Comparison of ENCODE assay signal across 10 cellular contexts in genomic region chr17:75090871-75091854, GRCh38. TPM values are rescaled to one million over a fixed set of nuclear protein-coding genes. Genes with fewer than 3 reads are reported as not detected.
DNase-seq lines count a peak whose midpoint lies in the region; ATAC-seq and TF ChIP-seq lines count a peak whose summit lies in the region.
"Had no signal": no experiment of that assay in that cellular context is flagged by ENCODE, and none has a peak within 500 bp of the region (broad histone marks: within the 10 kb centered on the region; RNA-seq: fewer than 3 reads in every experiment).

No MANE protein-coding gene starts in this region.

- peak overlapping the region; percentile 77 to 91 for H3K27ac ChIP-seq in breast epithelium
- H3K27ac ChIP-seq in mucosa of rectum (ENCODE audit: low read depth in 2 of 2, low read length in 2 of 2), result peak overlapping the region; percentile 95 to 96

- TF ChIP-seq CTCF in breast epithelium (IDR thresholded peaks at IDR 0.05), result no peak

- DNase-seq in breast epithelium (ENCODE audit: low spot score in 2 of 2) (peak in 1 of 2 donors; percentile 47), GF-D8 (lab: John Stamatoyannopoulos, UW) (no peak)
- DNase-seq: activated CD4-positive, alpha-beta T cell treated with anti-CD3 and anti-CD28 coated beads, Interleukin-2, amount 50 U/mL, for 1 hour; naive B cell; NCI-H526 had no signal

- H3K9ac ChIP-seq in ES-I3 (ENCODE audit: low read depth, low read length) (peak overlapping the region; percentile 4; the same call in 1 of the 2 replicates), mucosa of rectum (ENCODE audit: low read depth in 1 of 2, low read length in 2 of 2) (peak overlapping the region; percentile 42 to 70)

- ATAC-seq in GM21529 (IDR thresholded peaks at IDR 0.05; ENCODE audit: unreplicated experiment) (no peak), GM19324 (IDR thresholded peaks at IDR 0.05; ENCODE audit: low FRiP score, unreplicated experiment) (no peak)

- no peaks in the 10 kb centered on the region for H3K9me3 ChIP-seq in ES-I3 (ENCODE audit: control insufficient read depth, insufficient read depth, low read length)
- H3K9me3 ChIP-seq in breast epithelium, result no peaks in the 10 kb centered on the region
- no peaks in the 10 kb centered on the region for H3K9me3 ChIP-seq in mucosa of rectum (ENCODE audit: control insufficient read depth in 2 of 2, low read length in 2 of 2)

- intact Hi-C loops in breast epithelium (cut with DNase I; ENCODE audit: low total_unique reads), result no loop called here

- no peak for TF ChIP-seq POLR2A in breast epithelium (IDR thresholded peaks at IDR 0.05)

- no peaks in the 10 kb centered on the region for H3K27me3 ChIP-seq in breast epithelium
- no peaks in the 10 kb centered on the region for H3K27me3 ChIP-seq in mucosa of rectum (ENCODE audit: control insufficient read depth in 2 of 2, insufficient read depth in 2 of 2, low read length in 2 of 2)

- peaks cover 40% of the 10 kb centered on the region for H3K4me1 ChIP-seq in ES-I3 (ENCODE audit: insufficient read depth, low read length)
- H3K4me1 ChIP-seq in breast epithelium, result peaks cover 35 to 45% of the 10 kb centered on the region in 2 donors
- peaks cover 65 to 80% of the 10 kb centered on the region in 2 donors for H3K4me1 ChIP-seq in mucosa of rectum (ENCODE audit: control insufficient read depth in 2 of 2, insufficient read depth in 2 of 2, low read length in 2 of 2)

- H3K36me3 ChIP-seq in ES-I3 (ENCODE audit: insufficient read depth, low read length) (no peaks in the 10 kb centered on the region), breast epithelium (no peaks in the 10 kb centered on the region), mucosa of rectum (ENCODE audit: control insufficient read depth in 2 of 2, insufficient read depth in 2 of 2, low read length in 2 of 2) (no peaks in the 10 kb centered on the region)

- H3K4me3 ChIP-seq in breast epithelium (peak overlapping the region in 1 of 3 donors; percentile 37), mucosa of rectum (ENCODE audit: low read length in 2 of 2) (peak overlapping the region; percentile 13 to 52)
- H3K4me3 ChIP-seq: coronary artery had no signal

RNA-seq across cellular contexts. Expression of gene SLC16A5, which starts 3.4 kb away (rescaled TPM):
- total RNA-seq in breast epithelium, result 10 to 100 TPM in 2 of 3 donors, 1 to 10 TPM in 1; 9.0 to 19.8 (median 18.4) TPM

RNA-seq across cellular contexts. Expression of gene ARMC7, which starts 18.6 kb away (rescaled TPM):
- 1 to 10 TPM; 3.4 to 6.7 (median 5.6) TPM for total RNA-seq in breast epithelium

RNA-seq across cellular contexts. Expression of gene NT5C, which starts 40.4 kb away (rescaled TPM):
- 100 to 1,000 TPM in 1 of 3 donors, 10 to 100 TPM in 2; 79.6 to 106 (median 91.4) TPM for total RNA-seq in breast epithelium

RNA-seq across cellular contexts. Expression of gene KCTD2, which starts 44.1 kb away (rescaled TPM):
- total RNA-seq in breast epithelium, result 10 to 100 TPM; 23.5 to 28.4 (median 24.6) TPM

RNA-seq across cellular contexts. Expression of gene ATP5PD, which starts 44.4 kb away (rescaled TPM):
- 100 to 1,000 TPM; 190 to 268 (median 222) TPM for total RNA-seq in breast epithelium
